Comparison of ENCODE assay signal across 8 cellular contexts in the genomic region with DNA sequence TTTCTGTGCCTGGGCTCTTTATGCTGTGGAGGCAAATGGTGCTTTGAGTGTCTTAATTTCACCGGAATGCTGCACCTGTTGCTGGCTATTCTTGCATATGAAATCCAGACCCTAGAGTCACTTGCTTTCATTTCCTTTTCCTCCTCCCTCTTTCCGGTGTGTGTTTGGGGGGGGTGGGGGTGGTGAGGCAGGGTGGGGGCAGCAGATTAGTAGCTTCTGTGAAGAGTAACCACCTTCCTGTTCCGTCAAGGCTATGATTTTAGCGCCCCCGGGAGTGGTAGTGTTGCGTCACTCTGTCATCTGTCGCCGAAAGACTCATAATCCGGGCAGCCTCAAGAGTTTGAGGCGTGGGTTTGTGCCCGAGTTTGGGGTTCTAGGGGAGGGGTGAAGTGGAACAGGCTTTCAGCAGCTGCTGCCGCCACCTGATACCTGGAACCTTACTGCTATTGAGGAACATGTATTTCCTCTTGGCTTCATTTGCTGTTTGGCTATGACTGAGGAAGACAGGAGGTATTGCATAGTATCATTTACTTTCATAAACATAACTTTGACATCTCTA.
DNase-seq lines count a peak whose midpoint lies in the region; ATAC-seq and TF ChIP-seq lines count a peak whose summit lies in the region.

No MANE protein-coding gene starts in this region.

- intact Hi-C loops in posterior cingulate gyrus (cut with DNase I) = no loop called here

- H3K27me3 ChIP-seq in OCI-LY1 (ENCODE audit: insufficient read depth, low read length) = no peaks in the 10 kb centered on the region

- no peaks in the 10 kb centered on the region for H3K9me2 ChIP-seq in OCI-LY1 (ENCODE audit: low read depth, low read length)

- no peaks in the 10 kb centered on the region for H3F3A ChIP-seq in OCI-LY1 (ENCODE audit: insufficient read depth, low read length)

- no peak overlapping the region for H2AFZ ChIP-seq in OCI-LY1 (ENCODE audit: low read length)

- no peaks in the 10 kb centered on the region for H3K36me3 Mint-ChIP-seq in activated naive CD8-positive, alpha-beta T cell

- H3K9me3 Mint-ChIP-seq in activated naive CD8-positive, alpha-beta T cell (ENCODE audit: low read depth) = no peaks in the 10 kb centered on the region

- TF ChIP-seq CTCF in OCI-LY1 (IDR thresholded peaks at IDR 0.05; ENCODE audit: low read length) = no peak

- H3K27ac ChIP-seq in OCI-LY1 (ENCODE audit: low read depth, low read length, poor library complexity, severe bottlenecking) = no peak overlapping the region

- no peak overlapping the region for H3K9ac ChIP-seq in OCI-LY1 (ENCODE audit: low read length)

- peaks cover 53% of the 10 kb centered on the region for H3K4me1 Mint-ChIP-seq in activated naive CD8-positive, alpha-beta T cell (ENCODE audit: low read depth)

- peak overlapping the region; percentile 83 for H3K4me3 Mint-ChIP-seq in activated naive CD8-positive, alpha-beta T cell

- no peaks in the 10 kb centered on the region for H4K20me1 ChIP-seq in OCI-LY1 (ENCODE audit: insufficient read depth, low read length)

- no peaks in the 10 kb centered on the region for H3K79me2 ChIP-seq in OCI-LY1 (ENCODE audit: insufficient read depth, low read length)

- H3K4me3 ChIP-seq in OCI-LY1 (ENCODE audit: low read depth, low read length, poor library complexity, severe bottlenecking) = peak overlapping the region; percentile 37

- no peaks in the 10 kb centered on the region for H3K27me3 Mint-ChIP-seq in activated naive CD8-positive, alpha-beta T cell

- peak overlapping the region; percentile 49 for H3K4me2 ChIP-seq in OCI-LY1 (ENCODE audit: low read length)

- H3K36me3 ChIP-seq in OCI-LY1 (ENCODE audit: insufficient read depth, low read length) = no peaks in the 10 kb centered on the region

- DNase-seq in stimulated activated CD4-positive, alpha-beta T cell treated with anti-CD3 and anti-CD28 coated beads, Interleukin-2, amount 100 ng/mL, for 24 hours = peak; percentile 53 to 61
- DNase-seq in kidney glomerular epithelial cell (lab: John Stamatoyannopoulos, UW) = no peak
- no peak for DNase-seq in posterior cingulate gyrus
- no peak for DNase-seq in NCI-H1048 (lab: John Stamatoyannopoulos, UW)

- H3K9me3 ChIP-seq in OCI-LY1 (ENCODE audit: low read length) = no peaks in the 10 kb centered on the region

- peak; percentile 37 for ATAC-seq in GM18508 (IDR thresholded peaks at IDR 0.05; ENCODE audit: insufficient read depth, unreplicated experiment)
- ATAC-seq in HG02840 (IDR thresholded peaks at IDR 0.05; ENCODE audit: low FRiP score, unreplicated experiment) = peak; percentile 59

- H3K27ac Mint-ChIP-seq in activated naive CD8-positive, alpha-beta T cell = peak overlapping the region; percentile 89

- H3K4me1 ChIP-seq in OCI-LY1 (ENCODE audit: insufficient read depth, low read length, severe bottlenecking) = peaks cover 25% of the 10 kb centered on the region

Comparison
In these comparisons a context has a peak if more than half of its experiments do, and no peak if none do; other contexts are left out.
1. DNase-seq: peak in stimulated activated CD4-positive, alpha-beta T cell treated with anti-CD3 and anti-CD28 coated beads, Interleukin-2, amount 100 ng/mL, for 24 hours (2 of 2); none in kidney glomerular epithelial cell (single experiment), posterior cingulate gyrus (0 of 10) and NCI-H1048 (single experiment).